10 cellular contexts compared by ENCODE assay signal in genomic region chr16:49491736-49492089, GRCh38.
A peak's percentile ranks its signal among the peaks of the same experiment; 100 is the strongest.
DNase-seq lines count a peak whose midpoint lies in the region; ATAC-seq and TF ChIP-seq lines count a peak whose summit lies in the region.
"Had no signal": no experiment of that assay in that cellular context is flagged by ENCODE, and none has a peak within 500 bp of the region (broad histone marks: within the 10 kb centered on the region; RNA-seq: fewer than 3 reads in every experiment).

No MANE protein-coding gene starts in this region.

- H3K27ac Mint-ChIP-seq in nephron progenitor cell, result no peak overlapping the region
- H3K27ac Mint-ChIP-seq in activated CD4-positive, alpha-beta memory T cell treated with anti-CD3 and anti-CD28 coated beads for 36 hours, result no peak overlapping the region
- H3K27ac Mint-ChIP-seq: activated naive CD8-positive, alpha-beta T cell had no signal

- no peaks in the 10 kb centered on the region for H3K9me3 Mint-ChIP-seq in nephron progenitor cell
- H3K9me3 Mint-ChIP-seq in activated CD4-positive, alpha-beta memory T cell treated with anti-CD3 and anti-CD28 coated beads for 36 hours, result no peaks in the 10 kb centered on the region

- TF ChIP-seq CTCF in A673 (conservative IDR thresholded peaks at IDR 0.05; ENCODE audit: low read depth, low read length) (no peak), esophagus muscularis mucosa (IDR thresholded peaks at IDR 0.05) (no peak), nephron progenitor cell (IDR thresholded peaks at IDR 0.05) (no peak)

- intact Hi-C loops in A673 (cut with micrococcal nuclease; ENCODE audit: unreplicated experiment), result loop anchor here (2.0 to 5.0 kb wide), 3 partner anchors 101 to 429 kb away; partner anchors contain the start of gene ZNF423
- intact Hi-C loops in esophagus muscularis mucosa (cut with DNase I), result loop anchor here (5.0 kb wide), 4 partner anchors 84 to 366 kb away; partner anchors contain the start of gene ZNF423
- intact Hi-C loops in activated CD4-positive, alpha-beta memory T cell treated with anti-CD3 and anti-CD28 coated beads for 36 hours (cut with micrococcal nuclease), result no loop called here

- no peaks in the 10 kb centered on the region for H3K36me3 ChIP-seq in A673 (ENCODE audit: insufficient read depth, low read length, poor library complexity, severe bottlenecking)
- peaks cover 0 to 8% (median 0%) of the 10 kb centered on the region in 4 donors for H3K36me3 ChIP-seq in esophagus muscularis mucosa

- no peak for TF ChIP-seq POLR2A in esophagus muscularis mucosa (IDR thresholded peaks at IDR 0.05; ENCODE audit: low read depth)

- no peak overlapping the region for H3K4me3 Mint-ChIP-seq in nephron progenitor cell
- no peak overlapping the region for H3K4me3 Mint-ChIP-seq in activated CD4-positive, alpha-beta memory T cell treated with anti-CD3 and anti-CD28 coated beads for 36 hours
- H3K4me3 Mint-ChIP-seq: activated naive CD8-positive, alpha-beta T cell had no signal

- H3K27me3 ChIP-seq in A673 (replicated peaks; ENCODE audit: insufficient read depth, low read depth, low read length, poor library complexity) (no peaks in the 10 kb centered on the region), esophagus muscularis mucosa (no peaks in the 10 kb centered on the region)

- WGBS in esophagus muscularis mucosa, result 29% methylated on average over 12 of the region's 14 CpGs

- no peak overlapping the region for H3K4me3 ChIP-seq in A673 (ENCODE audit: low read depth, low read length, poor library complexity, severe bottlenecking)
- peak overlapping the region; percentile 45 to 59 (median 46) for H3K4me3 ChIP-seq in esophagus muscularis mucosa

- no TSS peak for BruUV-seq in A673 (replicated peaks; lab: Mats Ljungman, UMichigan)

- no peaks in the 10 kb centered on the region for H3K9me3 ChIP-seq in A673 (ENCODE audit: low read depth, low read length, poor library complexity, severe bottlenecking)
- H3K9me3 ChIP-seq in esophagus muscularis mucosa, result no peaks in the 10 kb centered on the region

- H3K27me3 Mint-ChIP-seq in nephron progenitor cell (ENCODE audit: low read depth, poor library complexity), result peaks cover 11% of the 10 kb centered on the region
- peaks cover 1% of the 10 kb centered on the region for H3K27me3 Mint-ChIP-seq in activated CD4-positive, alpha-beta memory T cell treated with anti-CD3 and anti-CD28 coated beads for 36 hours

- no peak for ATAC-seq in HG02884 (IDR thresholded peaks at IDR 0.05; ENCODE audit: unreplicated experiment)

- no peak for TF ChIP-seq EP300 in esophagus muscularis mucosa (IDR thresholded peaks at IDR 0.05)

- H3K27ac ChIP-seq in A673 (ENCODE audit: low read depth, low read length, poor library complexity, severe bottlenecking) (no peak overlapping the region), esophagus muscularis mucosa (replicated peaks in 1 of 4) (peak overlapping the region in 1 of 4 donors; percentile 36)

- DNase-seq in A673 (ENCODE audit: low spot score) (peak; percentile 23), NCI-H524 treated with DMSO at 0.1 percent for 48 hours (lab: John Stamatoyannopoulos, UW) (peak; percentile 39), esophagus muscularis mucosa (ENCODE audit: extremely low spot score) (no peak), nephron progenitor cell (peak; percentile 48), NCI-H2196 treated with DMSO at 0.1 percent for 48 hours (lab: John Stamatoyannopoulos, UW; ENCODE audit: unreplicated experiment) (no peak)
- no peak for DNase-seq in activated CD4-positive, alpha-beta memory T cell treated with anti-CD3 and anti-CD28 coated beads for 36 hours
- no peak for DNase-seq in activated CD4-positive, alpha-beta T cell treated with anti-CD3 and anti-CD28 coated beads for 1 hour
- DNase-seq: SIG-M5 had no signal

- H3K4me1 Mint-ChIP-seq in nephron progenitor cell, result peaks cover 23% of the 10 kb centered on the region
- no peaks in the 10 kb centered on the region for H3K4me1 Mint-ChIP-seq in activated CD4-positive, alpha-beta memory T cell treated with anti-CD3 and anti-CD28 coated beads for 36 hours (ENCODE audit: low read depth)

- POLR2A ChIA-PET in A673 (lab: Charles Lee; ENCODE audit: low non-redundant PET), result no interaction called here
- POLR2A ChIA-PET in activated CD4-positive, alpha-beta memory T cell treated with anti-CD3 and anti-CD28 coated beads for 36 hours (lab: Charles Lee), result no interaction called here

- H3K4me1 ChIP-seq in A673 (ENCODE audit: insufficient read depth, low read length, poor library complexity, severe bottlenecking) (peaks cover 12% of the 10 kb centered on the region), esophagus muscularis mucosa (peaks cover 10 to 30% (median 17%) of the 10 kb centered on the region in 4 donors)

- CTCF ChIA-PET in A673 (lab: Charles Lee), result no interaction called here
- CTCF ChIA-PET in activated CD4-positive, alpha-beta memory T cell treated with anti-CD3 and anti-CD28 coated beads for 36 hours (lab: Charles Lee), result interaction anchor here (1.2 to 1.3 kb wide), 2 partner anchors 29 to 101 kb away, joined by 3 to 5 read pairs; no protein-coding TSS in a partner anchor

- peaks cover 20% of the 10 kb centered on the region for H3K36me3 Mint-ChIP-seq in nephron progenitor cell (ENCODE audit: low read depth)
- H3K36me3 Mint-ChIP-seq in activated CD4-positive, alpha-beta memory T cell treated with anti-CD3 and anti-CD28 coated beads for 36 hours, result no peaks in the 10 kb centered on the region
- H3K36me3 Mint-ChIP-seq: activated naive CD8-positive, alpha-beta T cell had no signal

Comparison
In these comparisons a context has a peak if more than half of its experiments do, and no peak if none do; other contexts are left out.
1. DNase-seq: peak in A673 (single experiment), NCI-H524 treated with DMSO at 0.1 percent for 48 hours (single experiment) and nephron progenitor cell (single experiment); none in esophagus muscularis mucosa (single experiment), activated CD4-positive, alpha-beta memory T cell treated with anti-CD3 and anti-CD28 coated beads for 36 hours (single experiment), NCI-H2196 treated with DMSO at 0.1 percent for 48 hours (single experiment) and activated CD4-positive, alpha-beta T cell treated with anti-CD3 and anti-CD28 coated beads for 1 hour (single experiment).